22 cellular contexts compared by ENCODE assay signal in genomic region chr4:8261851-8262535, GRCh38. TPM values are rescaled to one million over a fixed set of nuclear protein-coding genes. Genes with fewer than 3 reads are reported as not detected.
A peak's percentile ranks its signal among the peaks of the same experiment; 100 is the strongest.
DNase-seq lines count a peak whose midpoint lies in the region; ATAC-seq and TF ChIP-seq lines count a peak whose summit lies in the region.
"Had no signal": no experiment of that assay in that cellular context is flagged by ENCODE, and none has a peak within 500 bp of the region (broad histone marks: within the 10 kb centered on the region; RNA-seq: fewer than 3 reads in every experiment).

No MANE protein-coding gene starts in this region.

- peak overlapping the region; percentile 57 for H2AFZ ChIP-seq in osteoblast (ENCODE audit: low read length)

- H3K27ac ChIP-seq in SJCRH30: no peak overlapping the region
- H3K27ac ChIP-seq in osteoblast (ENCODE audit: low read depth, low read length): no peak overlapping the region
- H3K27ac ChIP-seq: testis had no signal

- no peaks in the 10 kb centered on the region for H3K36me3 ChIP-seq in SJCRH30
- no peaks in the 10 kb centered on the region for H3K36me3 ChIP-seq in osteoblast (ENCODE audit: insufficient read depth, low read length)
- H3K36me3 ChIP-seq: gastroesophageal sphincter had no signal

- no peaks in the 10 kb centered on the region for H3K36me3 Mint-ChIP-seq in immature natural killer cell
- H3K36me3 Mint-ChIP-seq: brain, naive B cell had no signal

- H3K9me3 ChIP-seq in SJCRH30 (replicated peaks): no peaks in the 10 kb centered on the region
- no peaks in the 10 kb centered on the region for H3K9me3 ChIP-seq in osteoblast (ENCODE audit: low read depth, low read length)
- H3K9me3 ChIP-seq: gastroesophageal sphincter, testis had no signal

- H3K4me1 ChIP-seq in SJCRH30 (peaks cover 24% of the 10 kb centered on the region), osteoblast (ENCODE audit: insufficient read depth, low read length) (peaks cover 8% of the 10 kb centered on the region)

- no peaks in the 10 kb centered on the region for H3K9me3 Mint-ChIP-seq in immature natural killer cell
- H3K9me3 Mint-ChIP-seq: naive B cell had no signal

- H3K4me3 Mint-ChIP-seq in immature natural killer cell: no peak overlapping the region
- H3K4me3 Mint-ChIP-seq: brain, naive B cell had no signal

- H3K4me1 Mint-ChIP-seq in immature natural killer cell: no peaks in the 10 kb centered on the region

- H3K27me3 Mint-ChIP-seq in immature natural killer cell (ENCODE audit: low read depth in 3 of 3): peaks cover 0 to 3% (median 0%) of the 10 kb centered on the region in 3 donors

- no peak for ATAC-seq in SK-N-SH treated with all-trans-retinoic acid at 6 μM for 48 hours
- ATAC-seq: gastroesophageal sphincter had no signal

- H3K4me3 ChIP-seq in SJCRH30: no peak overlapping the region
- H3K4me3 ChIP-seq in osteoblast (ENCODE audit: insufficient read depth, low read length): no peak overlapping the region
- H3K4me3 ChIP-seq: gastroesophageal sphincter, testis had no signal

- no peaks in the 10 kb centered on the region for H3K79me2 ChIP-seq in osteoblast (ENCODE audit: insufficient read depth, low read length)

- no peak for TF ChIP-seq CTCF in osteoblast (IDR thresholded peaks at IDR 0.05; ENCODE audit: extremely low read depth, low read depth, low read length)

- peak; percentile 62 for DNase-seq in H4 (ENCODE audit: low spot score)
- DNase-seq in SJCRH30: peak; percentile 84 to 88
- DNase-seq in immature natural killer cell: peak; percentile 19 to 32 (median 28)
- peak; percentile 97 for DNase-seq in osteoblast (ENCODE audit: insufficient read length, low spot score, missing footprints)
- no peak for DNase-seq in DMS114 treated with DMSO at 0.1 percent for 48 hours (lab: John Stamatoyannopoulos, UW; ENCODE audit: unreplicated experiment)
- DNase-seq in NAMALWA (ENCODE audit: low spot score): no peak
- DNase-seq in DMS153 (lab: John Stamatoyannopoulos, UW): no peak
- DNase-seq: activated CD4-positive, CD25-positive, alpha-beta regulatory T cell treated with anti-CD3 and anti-CD28 coated beads, Interleukin-2, amount 50 U/mL, for 72 hours; activated naive CD4-positive, alpha-beta T cell treated with anti-CD3 and anti-CD28 coated beads, Interleukin-2, amount 50 U/mL, for 16 hours; activated T-cell treated with anti-CD3 and anti-CD28 coated beads for 4 hours; Calu3; cortex of kidney; Karpas-422; naive B cell; NCI-H1436 treated with DMSO at 0.1 percent for 48 hours; SHP77; testis had no signal

- H3K27ac Mint-ChIP-seq in immature natural killer cell: no peak overlapping the region
- H3K27ac Mint-ChIP-seq: naive B cell, progenitor cell of endocrine pancreas had no signal

- no peak overlapping the region for H3K4me2 ChIP-seq in osteoblast (ENCODE audit: insufficient read depth, low read length)

- H4K20me1 ChIP-seq in osteoblast (ENCODE audit: insufficient read depth, low read length): no peaks in the 10 kb centered on the region

- H3K27me3 ChIP-seq in SJCRH30 (no peaks in the 10 kb centered on the region), osteoblast (ENCODE audit: insufficient read depth, low read length) (no peaks in the 10 kb centered on the region)
- H3K27me3 ChIP-seq: gastroesophageal sphincter, testis had no signal

TF ChIP-seq in SK-N-SH treated with all-trans-retinoic acid at 6 μM for 48 hours, 23 proteins besides CTCF, POLR2A, EP300 and RAD21:
- TF ChIP-seq ZNF565 (CRISPR knock-in tag; conservative IDR thresholded peaks at IDR 0.05; ENCODE audit: low read depth) (no peak), ZNF70 (CRISPR knock-in tag; IDR thresholded peaks at IDR 0.05) (no peak), CREB5 (CRISPR knock-in tag; IDR thresholded peaks at IDR 0.05; ENCODE audit: low read depth) (no peak), TCF4 (CRISPR knock-in tag; IDR thresholded peaks at IDR 0.05; ENCODE audit: borderline replicate concordance) (no peak), ZC3H10 (CRISPR knock-in tag; IDR thresholded peaks at IDR 0.05) (no peak), GLIS3 (CRISPR knock-in tag; IDR thresholded peaks at IDR 0.05) (no peak), ESRRG (CRISPR knock-in tag; IDR thresholded peaks at IDR 0.05) (no peak), PATZ1 (CRISPR knock-in tag; IDR thresholded peaks at IDR 0.05; ENCODE audit: borderline replicate concordance) (no peak), OSR1 (CRISPR knock-in tag; IDR thresholded peaks at IDR 0.05) (no peak), CSDC2 (CRISPR knock-in tag; IDR thresholded peaks at IDR 0.05) (no peak), CSRNP3 (CRISPR knock-in tag; IDR thresholded peaks at IDR 0.05) (no peak), POU6F1 (CRISPR knock-in tag; IDR thresholded peaks at IDR 0.05; ENCODE audit: borderline replicate concordance, low read depth) (no peak), TOX (CRISPR knock-in tag; IDR thresholded peaks at IDR 0.05; ENCODE audit: borderline replicate concordance) (no peak)
TF ChIP-seq in SK-N-SH treated with all-trans-retinoic acid at 6 μM for 48 hours: peak in this region for 0.

RNA-seq across cellular contexts. Expression of gene HTRA3, which starts 7.6 kb away (rescaled TPM):
- total RNA-seq in H4 (2014; rRNA removed; shearing (Covaris generic)): 6.7 and 9.6 TPM in 2 replicates
- 0.08 TPM in 1 of 2 replicates, not detected in the other for total RNA-seq in SJCRH30 (2014; rRNA removed; shearing (Covaris generic))
- not detected for polyA plus RNA-seq in immature natural killer cell
- total RNA-seq in osteoblast: 4.0 and 11.5 TPM in 2 replicates
- total RNA-seq: Calu3; T-helper 2 cell treated with Interferon-gamma antibody and Interleukin-4, amounts not matched to agents 100 ng/mL and 5 ng/mL, for 36 hours had no signal

Comparison
In these comparisons a context has a peak if more than half of its experiments do, and no peak if none do; other contexts are left out.
1. DNase-seq: peak in H4 (single experiment), SJCRH30 (2 of 2), immature natural killer cell (3 of 3) and osteoblast (single experiment); none in DMS114 treated with DMSO at 0.1 percent for 48 hours (single experiment), NAMALWA (single experiment) and DMS153 (single experiment).